ENCODE assay signal across 1 cellular context in the genomic region with DNA sequence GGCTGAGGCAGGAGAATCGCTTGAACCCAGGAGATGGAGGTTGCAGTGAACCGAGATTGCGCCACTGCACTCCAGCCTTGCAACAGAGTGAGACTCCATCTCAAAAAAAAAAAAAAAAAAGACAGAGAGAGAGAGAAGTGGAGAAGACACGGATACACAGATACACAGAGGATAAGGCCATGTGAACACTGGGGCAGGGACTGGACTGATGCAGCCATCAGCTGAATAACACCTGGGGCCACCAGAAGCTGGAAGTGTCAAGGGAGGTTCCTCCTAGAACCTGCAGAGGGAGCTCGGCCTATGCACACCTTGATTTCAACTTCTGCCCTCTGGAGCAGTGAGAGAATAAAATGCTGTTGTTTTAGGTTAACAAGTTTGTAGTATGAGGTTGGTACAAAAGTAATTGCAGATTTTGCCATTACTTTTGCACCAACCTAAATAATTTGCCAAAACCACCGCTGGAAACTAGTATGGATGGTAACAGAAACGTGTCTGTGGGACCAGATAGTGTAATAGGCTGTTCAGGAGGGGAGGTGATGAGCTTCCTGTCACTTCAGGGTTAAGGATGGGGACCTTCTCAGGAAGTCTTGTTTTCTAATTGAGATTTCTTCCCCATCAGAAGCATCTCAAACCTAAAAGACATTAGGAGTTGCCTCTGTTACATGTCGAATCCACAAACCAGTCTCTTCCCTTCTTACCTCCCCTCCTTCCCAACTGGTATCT.
TF ChIP-seq lines count a peak whose summit lies in the region.

No MANE protein-coding gene starts in this region.

TF ChIP-seq in K562, 482 proteins besides CTCF, POLR2A, EP300 and RAD21 (continued from another document):
- TF ChIP-seq, protein P1, sequence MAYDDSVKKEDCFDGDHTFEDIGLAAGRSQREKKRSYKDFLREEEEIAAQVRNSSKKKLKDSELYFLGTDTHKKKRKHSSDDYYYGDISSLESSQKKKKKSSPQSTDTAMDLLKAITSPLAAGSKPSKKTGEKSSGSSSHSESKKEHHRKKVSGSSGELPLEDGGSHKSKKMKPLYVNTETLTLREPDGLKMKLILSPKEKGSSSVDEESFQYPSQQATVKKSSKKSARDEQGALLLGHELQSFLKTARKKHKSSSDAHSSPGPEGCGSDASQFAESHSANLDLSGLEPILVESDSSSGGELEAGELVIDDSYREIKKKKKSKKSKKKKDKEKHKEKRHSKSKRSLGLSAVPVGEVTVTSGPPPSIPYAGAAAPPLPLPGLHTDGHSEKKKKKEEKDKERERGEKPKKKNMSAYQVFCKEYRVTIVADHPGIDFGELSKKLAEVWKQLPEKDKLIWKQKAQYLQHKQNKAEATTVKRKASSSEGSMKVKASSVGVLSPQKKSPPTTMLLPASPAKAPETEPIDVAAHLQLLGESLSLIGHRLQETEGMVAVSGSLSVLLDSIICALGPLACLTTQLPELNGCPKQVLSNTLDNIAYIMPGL (CRISPR knock-in tag; IDR thresholded peaks at IDR 0.05), result no peak
- no peak for TF ChIP-seq ZNF212 (CRISPR knock-in tag; IDR thresholded peaks at IDR 0.05)
- no peak for TF ChIP-seq NR1H2 (CRISPR knock-in tag; IDR thresholded peaks at IDR 0.05)
- TF ChIP-seq JUND (IDR thresholded peaks at IDR 0.05; ENCODE audit: borderline replicate concordance, low read depth, low read length), result peak; percentile 47; the same call in 1 of the 2 replicates
- no peak for TF ChIP-seq JUND (tag; IDR thresholded peaks at IDR 0.05; ENCODE audit: borderline replicate concordance, low read depth, low read length)
- TF ChIP-seq, protein P2, sequence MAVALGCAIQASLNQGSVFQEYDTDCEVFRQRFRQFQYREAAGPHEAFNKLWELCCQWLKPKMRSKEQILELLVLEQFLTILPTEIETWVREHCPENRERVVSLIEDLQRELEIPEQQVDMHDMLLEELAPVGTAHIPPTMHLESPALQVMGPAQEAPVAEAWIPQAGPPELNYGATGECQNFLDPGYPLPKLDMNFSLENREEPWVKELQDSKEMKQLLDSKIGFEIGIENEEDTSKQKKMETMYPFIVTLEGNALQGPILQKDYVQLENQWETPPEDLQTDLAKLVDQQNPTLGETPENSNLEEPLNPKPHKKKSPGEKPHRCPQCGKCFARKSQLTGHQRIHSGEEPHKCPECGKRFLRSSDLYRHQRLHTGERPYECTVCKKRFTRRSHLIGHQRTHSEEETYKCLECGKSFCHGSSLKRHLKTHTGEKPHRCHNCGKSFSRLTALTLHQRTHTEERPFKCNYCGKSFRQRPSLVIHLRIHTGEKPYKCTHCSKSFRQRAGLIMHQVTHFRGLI (CRISPR knock-in tag; IDR thresholded peaks at IDR 0.05), result no peak
- TF ChIP-seq TCF7 (IDR thresholded peaks at IDR 0.05; ENCODE audit: borderline replicate concordance), result no peak
- TF ChIP-seq EZH2 (IDR thresholded peaks at IDR 0.05; ENCODE audit: borderline replicate concordance, low read depth, low read length), result no peak
- TF ChIP-seq ZBTB43 (CRISPR knock-in tag; IDR thresholded peaks at IDR 0.05), result no peak
- peak; percentile 71 for TF ChIP-seq CTBP1 (IDR thresholded peaks at IDR 0.05; ENCODE audit: borderline replicate concordance)
- TF ChIP-seq UBTF (IDR thresholded peaks at IDR 0.05; ENCODE audit: borderline replicate concordance in 1 of 2, low read depth in 2 of 2, low read length in 2 of 2), result 0 out of 4 replicates have a peak, but pooled peaks of 1 of the 2 experiments have one; percentile 44
- no peak for TF ChIP-seq C11orf30 (IDR thresholded peaks at IDR 0.05; ENCODE audit: low read depth)
- TF ChIP-seq ZNF695 (CRISPR knock-in tag; IDR thresholded peaks at IDR 0.05), result no peak
- TF ChIP-seq, protein P3, sequence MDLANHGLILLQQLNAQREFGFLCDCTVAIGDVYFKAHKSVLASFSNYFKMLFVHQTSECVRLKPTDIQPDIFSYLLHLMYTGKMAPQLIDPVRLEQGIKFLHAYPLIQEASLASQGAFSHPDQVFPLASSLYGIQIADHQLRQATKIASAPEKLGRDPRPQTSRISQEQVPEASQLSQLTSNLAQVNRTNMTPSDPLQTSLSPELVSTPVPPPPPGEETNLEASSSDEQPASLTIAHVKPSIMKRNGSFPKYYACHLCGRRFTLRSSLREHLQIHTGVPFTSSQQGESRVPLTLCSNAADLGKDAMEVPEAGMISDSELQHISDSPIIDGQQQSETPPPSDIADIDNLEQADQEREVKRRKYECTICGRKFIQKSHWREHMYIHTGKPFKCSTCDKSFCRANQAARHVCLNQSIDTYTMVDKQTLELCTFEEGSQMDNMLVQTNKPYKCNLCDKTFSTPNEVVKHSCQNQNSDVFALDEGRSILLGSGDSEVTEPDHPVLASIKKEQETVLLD (IDR thresholded peaks at IDR 0.05), result no peak
- no peak for TF ChIP-seq ASH1L (IDR thresholded peaks at IDR 0.05; ENCODE audit: borderline replicate concordance, low read depth, partially characterized antibody)
- no peak for TF ChIP-seq ZNF512 (tag; IDR thresholded peaks at IDR 0.05)
- TF ChIP-seq PHF20 (IDR thresholded peaks at IDR 0.05; ENCODE audit: partially characterized antibody), result no peak
- TF ChIP-seq IRF1 (CRISPR knock-in tag; IDR thresholded peaks at IDR 0.05; ENCODE audit: borderline replicate concordance), result no peak
- no peak for TF ChIP-seq ZBTB33 (CRISPR knock-in tag; IDR thresholded peaks at IDR 0.05)
- TF ChIP-seq PTRF (tag; IDR thresholded peaks at IDR 0.05), result no peak
- 0 out of 4 replicates have a peak, but pooled peaks of 1 of the 2 experiments have one; percentile 43 for TF ChIP-seq TBL1XR1 (IDR thresholded peaks at IDR 0.05; ENCODE audit: low read length in 2 of 2)
- no peak for TF ChIP-seq TBP (optimal IDR thresholded peaks at IDR 0.05; ENCODE audit: low read depth, low read length)
- no peak for TF ChIP-seq ILK (tag; IDR thresholded peaks at IDR 0.05; ENCODE audit: borderline replicate concordance, low read depth)
- TF ChIP-seq POLR2AphosphoS2 (IDR thresholded peaks at IDR 0.05; ENCODE audit: low read length), result no peak
